In the genomic region with DNA sequence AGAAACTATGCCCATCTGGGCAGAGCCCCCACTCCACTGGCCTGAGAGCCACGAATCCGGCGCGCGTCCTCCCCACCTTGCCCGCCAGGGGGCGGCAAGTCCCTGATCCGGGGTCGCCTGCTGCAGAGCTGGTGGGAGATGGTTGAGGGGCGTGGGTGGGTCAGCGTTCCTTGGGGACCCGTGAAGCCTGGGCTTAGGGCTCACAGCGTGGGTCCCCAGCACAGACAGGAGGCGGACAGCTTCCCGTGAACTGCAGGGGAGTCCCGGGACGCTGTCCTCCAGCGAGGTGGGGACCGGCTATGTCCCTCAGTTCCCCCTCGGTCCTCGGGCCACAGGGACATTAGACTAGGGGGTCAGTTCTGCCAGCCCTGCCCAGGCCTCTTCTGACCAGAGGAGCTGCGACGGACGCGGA, we compare ENCODE assay signal across 8 cellular contexts. TPM values are rescaled to one million over a fixed set of nuclear protein-coding genes. Genes with fewer than 3 reads are reported as not detected.
DNase-seq lines count a peak whose midpoint lies in the region; ATAC-seq and TF ChIP-seq lines count a peak whose summit lies in the region.

No MANE protein-coding gene starts in this region.

- peak overlapping the region; percentile 98 for H3K27ac Mint-ChIP-seq in activated CD8-positive, alpha-beta T cell treated with anti-CD3 and anti-CD28 coated beads, Interleukin-2, amount 10 ng/mL, durations not matched to agents 7 days and 5 days

- peaks cover 13% of the 10 kb centered on the region for H3K36me3 ChIP-seq in BE2C

- peaks cover 8% of the 10 kb centered on the region for H3K36me3 Mint-ChIP-seq in activated CD8-positive, alpha-beta T cell treated with anti-CD3 and anti-CD28 coated beads, Interleukin-2, amount 10 ng/mL, durations not matched to agents 7 days and 5 days (ENCODE audit: low read depth)

- no peaks in the 10 kb centered on the region; the same call in 1 of the 2 replicates for H3K4me1 ChIP-seq in BE2C

- TF ChIP-seq CTCF in BE2C (IDR thresholded peaks at IDR 0.05; ENCODE audit: low read depth, low read length) = peak; percentile 83

- H3K27me3 ChIP-seq in BE2C = peaks cover 29% of the 10 kb centered on the region

- peak overlapping the region; percentile 96 for H3K4me3 Mint-ChIP-seq in activated CD8-positive, alpha-beta T cell treated with anti-CD3 and anti-CD28 coated beads, Interleukin-2, amount 10 ng/mL, durations not matched to agents 7 days and 5 days

- H3K27me3 Mint-ChIP-seq in activated CD8-positive, alpha-beta T cell treated with anti-CD3 and anti-CD28 coated beads, Interleukin-2, amount 10 ng/mL, durations not matched to agents 7 days and 5 days (ENCODE audit: low read depth) = peaks cover 7% of the 10 kb centered on the region

- DNase-seq in BE2C (peak; percentile 90), NCI-H526 treated with DMSO at 0.1 percent for 48 hours (lab: John Stamatoyannopoulos, UW) (peak; percentile 62), medulla oblongata (ENCODE audit: extremely low spot score) (peak; percentile 72)
- DNase-seq in activated CD8-positive, alpha-beta T cell treated with anti-CD3 and anti-CD28 coated beads, Interleukin-2, amount 10 ng/mL, durations not matched to agents 7 days and 5 days = peak; percentile 83
- DNase-seq in effector CD8-positive, alpha-beta T cell (lab: John Stamatoyannopoulos, UW) = peak; percentile 65
- peak; percentile 54 for DNase-seq in stimulated activated CD8-positive, alpha-beta memory T cell treated with anti-CD3 and anti-CD28 coated beads, Interleukin-12 subunit alpha, Interleukin-12 subunit beta, amount 100 ng/mL, for 4 hours (ENCODE audit: low read depth)

- CTCF ChIA-PET in activated CD8-positive, alpha-beta T cell treated with anti-CD3 and anti-CD28 coated beads, Interleukin-2, amount 10 ng/mL, durations not matched to agents 7 days and 5 days (lab: Charles Lee) = interaction anchor here (0.6 to 4.7 kb wide), 67 partner anchors 9 to 556 kb away, joined by 3 to 128 read pairs (median 4); a partner anchor contains a TSS

- no peaks in the 10 kb centered on the region for H3K9me3 Mint-ChIP-seq in activated CD8-positive, alpha-beta T cell treated with anti-CD3 and anti-CD28 coated beads, Interleukin-2, amount 10 ng/mL, durations not matched to agents 7 days and 5 days (ENCODE audit: insufficient read depth)

- no peaks in the 10 kb centered on the region for H3K9me3 ChIP-seq in BE2C

- H3K4me3 ChIP-seq in BE2C (ENCODE audit: low read depth, low read length) = peak overlapping the region; percentile 92

- ATAC-seq in GM18909 (IDR thresholded peaks at IDR 0.05; ENCODE audit: poor library complexity, unreplicated experiment) (peak; percentile 61), HG03175 (IDR thresholded peaks at IDR 0.05; ENCODE audit: unreplicated experiment) (peak; percentile 62)
- ATAC-seq in activated CD8-positive, alpha-beta T cell treated with anti-CD3 and anti-CD28 coated beads, Interleukin-2, amount 10 ng/mL, durations not matched to agents 7 days and 5 days = peak; percentile 66

- H3K4me1 Mint-ChIP-seq in activated CD8-positive, alpha-beta T cell treated with anti-CD3 and anti-CD28 coated beads, Interleukin-2, amount 10 ng/mL, durations not matched to agents 7 days and 5 days (ENCODE audit: low read depth) = peaks cover 19% of the 10 kb centered on the region

- POLR2A ChIA-PET in activated CD8-positive, alpha-beta T cell treated with anti-CD3 and anti-CD28 coated beads, Interleukin-2, amount 10 ng/mL, durations not matched to agents 7 days and 5 days (lab: Charles Lee) = interaction anchor here (0.5 to 2.3 kb wide), 23 partner anchors 9 to 792 kb away, joined by 3 to 17 read pairs (median 3); a partner anchor contains a TSS

RNA-seq across cellular contexts. Expression of a gene that starts 0.6 kb away (rescaled TPM):
- polyA plus RNA-seq in BE2C (2012; ENCODE audit: insufficient read depth, insufficient read length, low read depth) = 341 TPM
- 10 to 100 TPM; 43.6 to 48.3 TPM for total RNA-seq in activated CD8-positive, alpha-beta T cell treated with anti-CD3 and anti-CD28 coated beads, Interleukin-2, amount 10 ng/mL, durations not matched to agents 7 days and 5 days

RNA-seq across cellular contexts. Expression of a gene that starts 11.3 kb away (rescaled TPM):
- polyA plus RNA-seq in BE2C (2012; ENCODE audit: insufficient read depth, insufficient read length, low read depth) = 42.9 TPM
- 10 to 100 TPM; 42.1 to 43.0 TPM for total RNA-seq in activated CD8-positive, alpha-beta T cell treated with anti-CD3 and anti-CD28 coated beads, Interleukin-2, amount 10 ng/mL, durations not matched to agents 7 days and 5 days

RNA-seq across cellular contexts. Expression of a gene that starts 14.9 kb away (rescaled TPM):
- not detected for polyA plus RNA-seq in BE2C (2012; ENCODE audit: insufficient read depth, insufficient read length, low read depth)
- total RNA-seq in activated CD8-positive, alpha-beta T cell treated with anti-CD3 and anti-CD28 coated beads, Interleukin-2, amount 10 ng/mL, durations not matched to agents 7 days and 5 days = not detected

RNA-seq across cellular contexts. Expression of a gene that starts 28.0 kb away (rescaled TPM):
- not detected for polyA plus RNA-seq in BE2C (2012; ENCODE audit: insufficient read depth, insufficient read length, low read depth)
- total RNA-seq in activated CD8-positive, alpha-beta T cell treated with anti-CD3 and anti-CD28 coated beads, Interleukin-2, amount 10 ng/mL, durations not matched to agents 7 days and 5 days = not detected

RNA-seq across cellular contexts. Expression of a gene that starts 31.8 kb away (rescaled TPM):
- polyA plus RNA-seq in BE2C (2012; ENCODE audit: insufficient read depth, insufficient read length, low read depth) = 1,024 TPM
- 100 to 1,000 TPM; 274 to 286 TPM for total RNA-seq in activated CD8-positive, alpha-beta T cell treated with anti-CD3 and anti-CD28 coated beads, Interleukin-2, amount 10 ng/mL, durations not matched to agents 7 days and 5 days

Comparison
In these comparisons a context has a peak if more than half of its experiments do, and no peak if none do; other contexts are left out.
1. Peak in every context shown above with its lines: DNase-seq, ATAC-seq and H3K4me3 ChIP-seq.